In the genomic region with DNA sequence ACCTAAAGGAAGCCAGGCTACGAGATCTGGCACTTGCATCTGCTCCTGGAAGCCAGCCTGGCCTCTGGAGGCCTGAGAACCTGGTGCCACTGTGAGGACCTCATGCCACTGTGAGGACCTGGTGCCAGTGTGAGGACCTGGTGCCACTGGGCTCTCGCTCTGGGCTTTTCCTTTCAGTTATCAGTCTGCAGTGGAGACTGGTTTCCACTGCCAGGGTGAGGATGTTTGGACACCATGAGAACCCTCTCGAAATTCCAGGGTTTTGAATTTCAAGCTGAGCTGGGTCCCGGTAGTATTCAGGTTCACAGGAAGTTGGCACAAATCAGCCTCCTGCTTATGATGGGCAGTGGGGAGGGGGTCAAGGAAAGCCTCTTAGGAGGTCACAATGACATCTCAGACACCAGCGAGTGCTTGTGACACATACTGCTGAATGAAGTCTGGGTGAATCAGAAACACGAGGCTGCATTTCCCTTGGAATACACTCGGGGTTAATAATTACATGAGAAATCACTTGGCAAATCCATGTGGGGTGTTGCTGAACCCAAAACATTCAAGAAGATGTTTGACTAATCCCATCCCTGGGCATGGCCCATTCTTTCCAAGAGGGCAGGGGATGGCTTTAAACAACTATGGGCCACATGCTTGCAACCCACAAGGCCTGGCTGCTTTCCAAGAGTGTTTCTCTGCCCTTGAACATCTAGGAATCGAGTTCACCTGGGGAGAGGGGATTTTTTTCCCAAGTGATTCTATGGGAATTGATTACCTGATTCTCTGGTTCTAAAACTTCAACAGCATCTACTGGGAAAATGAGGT, we compare ENCODE assay signal across 14 cellular contexts.
DNase-seq lines count a peak whose midpoint lies in the region; ATAC-seq, FAIRE-seq and TF ChIP-seq lines count a peak whose summit lies in the region.
"Had no signal": no experiment of that assay in that cellular context is flagged by ENCODE, and none has a peak within 500 bp of the region (broad histone marks: within the 10 kb centered on the region; RNA-seq: fewer than 3 reads in every experiment).

No MANE protein-coding gene starts in this region.

- no peaks in the 10 kb centered on the region for H3K9me3 ChIP-seq in K562 (replicated peaks; ENCODE audit: control insufficient read depth, insufficient read depth, low read depth, low read length)
- H3K9me3 ChIP-seq in mesenchymal stem cell (ENCODE audit: control insufficient read depth, low read length) = no peaks in the 10 kb centered on the region
- H3K9me3 ChIP-seq in vagina = no peaks in the 10 kb centered on the region

- ATAC-seq in K562 = no peak
- ATAC-seq in HG03442 (IDR thresholded peaks at IDR 0.05; ENCODE audit: unreplicated experiment) = no peak

- H4K91ac ChIP-seq in mesenchymal stem cell (ENCODE audit: low read length) = no peak overlapping the region

- no peak overlapping the region for H4K8ac ChIP-seq in mesenchymal stem cell (ENCODE audit: low read length)

- no peak overlapping the region for H3K18ac ChIP-seq in mesenchymal stem cell (ENCODE audit: low read depth in 1 of 2, low read length in 2 of 2)

- H2BK12ac ChIP-seq in mesenchymal stem cell (ENCODE audit: low read length in 2 of 2) = no peak overlapping the region

- POLR2A ChIA-PET in K562 (lab: Yijun Ruan, JAX) = no interaction called here

- TF ChIP-seq POLR2A in K562 (conservative IDR thresholded peaks at IDR 0.05) (no peak), vagina (IDR thresholded peaks at IDR 0.05) (no peak)

- TF ChIP-seq RAD21 in K562 (CRISPR knock-in tag; conservative IDR thresholded peaks at IDR 0.05 in 1 of 2, IDR thresholded peaks at IDR 0.05 in 1 of 2) = no peak

- H3K4me3 ChIP-seq in K562 = no peak overlapping the region
- no peak overlapping the region for H3K4me3 ChIP-seq in mesenchymal stem cell (ENCODE audit: insufficient read depth in 1 of 2, low read depth in 1 of 2, low read length in 2 of 2)
- no peak overlapping the region for H3K4me3 ChIP-seq in vagina
- H3K4me3 ChIP-seq: GM23338 had no signal

- intact Hi-C loops in K562 (cut with micrococcal nuclease) = no loop called here
- intact Hi-C loops in vagina (cut with DNase I) = no loop called here

- no peak for FAIRE-seq in K562 (lab: Jason Lieb, UNC)

- H2AFZ ChIP-seq in K562 (ENCODE audit: low read depth, low read length) (no peak overlapping the region), mesenchymal stem cell (ENCODE audit: low read depth, low read length) (no peak overlapping the region)

- no peaks in the 10 kb centered on the region for H3K9me1 ChIP-seq in K562 (ENCODE audit: control insufficient read depth, insufficient read depth, low read length)

- H4K20me1 ChIP-seq in K562 (replicated peaks; ENCODE audit: control insufficient read depth, insufficient read depth, low read length) = 0 out of 2 replicates have a peak, but pooled peaks cover 3% of the 10 kb centered on the region

- H2BK15ac ChIP-seq in mesenchymal stem cell (ENCODE audit: low read depth, poor library complexity, severe bottlenecking) = no peak overlapping the region

- no peak overlapping the region for H2BK5ac ChIP-seq in mesenchymal stem cell (ENCODE audit: low read depth, low read length, poor library complexity, severe bottlenecking)

- no peaks in the 10 kb centered on the region for H3K36me3 ChIP-seq in K562 (ENCODE audit: control insufficient read depth, insufficient read depth, low read length)
- H3K36me3 ChIP-seq in mesenchymal stem cell (ENCODE audit: control insufficient read depth in 1 of 2, insufficient read depth in 2 of 2, low read depth in 1 of 2, low read length in 2 of 2) = no peaks in the 10 kb centered on the region
- no peaks in the 10 kb centered on the region for H3K36me3 ChIP-seq in vagina

- in situ Hi-C loops in K562 (cut with MboI) = no loop called here

- no peak overlapping the region for H3K4me2 ChIP-seq in K562 (ENCODE audit: insufficient read depth, low read length)
- no peak overlapping the region for H3K4me2 ChIP-seq in mesenchymal stem cell (ENCODE audit: low read length, poor library complexity, severe bottlenecking)
- H3K4me2 ChIP-seq: GM23338 had no signal

- H3K79me1 ChIP-seq in mesenchymal stem cell (replicated peaks; ENCODE audit: low read length, poor library complexity, severe bottlenecking) = no peaks in the 10 kb centered on the region

- CTCF ChIA-PET in K562 (lab: Yijun Ruan, JAX; ENCODE audit: low intra/inter-chr PET ratio) = no interaction called here

- TF ChIP-seq CTCF in K562 (IDR thresholded peaks at IDR 0.05 in 2 of 3, conservative IDR thresholded peaks at IDR 0.05 in 1 of 3; ENCODE audit: insufficient read depth in 2 of 3, low read depth in 1 of 3, low read length in 3 of 3) (no peak), vagina (IDR thresholded peaks at IDR 0.05) (no peak)

- no peak for TF ChIP-seq EP300 in K562 (IDR thresholded peaks at IDR 0.05; ENCODE audit: low read length)

- no peaks in the 10 kb centered on the region for H3K79me2 ChIP-seq in K562 (ENCODE audit: control insufficient read depth, insufficient read depth, low read length)

- H3K14ac ChIP-seq in mesenchymal stem cell (ENCODE audit: low read length in 2 of 2) = peak overlapping the region in 1 of 2 experiments; percentile 13

- H3K4me1 ChIP-seq in K562 (replicated peaks in 1 of 2; ENCODE audit: control insufficient read depth in 2 of 2, insufficient read depth in 2 of 2, low read length in 2 of 2) (peaks cover 0 to 18% of the 10 kb centered on the region in 2 experiments; a peak in 2 of 5 replicates), mesenchymal stem cell (ENCODE audit: control insufficient read depth, insufficient read depth, low read depth, low read length) (peaks cover 20% of the 10 kb centered on the region), vagina (peaks cover 26% of the 10 kb centered on the region)

- no peak overlapping the region for H3K23ac ChIP-seq in mesenchymal stem cell (ENCODE audit: low read length in 2 of 2)

- H3K27me3 ChIP-seq in K562 (ENCODE audit: control insufficient read depth in 2 of 2, insufficient read depth in 2 of 2, low read length in 2 of 2) (peaks cover 46 to 88% of the 10 kb centered on the region in 2 experiments), mesenchymal stem cell (ENCODE audit: control insufficient read depth in 1 of 2, insufficient read depth in 1 of 2, low read length in 2 of 2) (peaks cover 12 to 23% of the 10 kb centered on the region in 2 experiments), vagina (no peaks in the 10 kb centered on the region)

- no peak overlapping the region for H3K27ac ChIP-seq in K562 (ENCODE audit: extremely low read depth, low read depth, low read length)
- H3K27ac ChIP-seq in mesenchymal stem cell (ENCODE audit: low read length, poor library complexity, severe bottlenecking) = no peak overlapping the region
- no peak overlapping the region for H3K27ac ChIP-seq in vagina

- H3K4ac ChIP-seq in mesenchymal stem cell (ENCODE audit: low read depth in 1 of 2, low read length in 2 of 2) = no peak overlapping the region

- no TSS peak for BruUV-seq in K562 (replicated peaks; lab: Mats Ljungman, UMichigan)

- peak overlapping the region; percentile 1 for H2AK5ac ChIP-seq in mesenchymal stem cell (ENCODE audit: low read length, severe bottlenecking)

- H3K9ac ChIP-seq in K562 (ENCODE audit: insufficient read depth in 1 of 2, low read depth in 2 of 2, low read length in 2 of 2) (no peak overlapping the region), mesenchymal stem cell (ENCODE audit: low read length) (peak overlapping the region; percentile 35)

- peak; percentile 57 for DNase-seq in AG08396 (ENCODE audit: low spot score)
- DNase-seq in EH (ENCODE audit: low read depth) = peak; percentile 62
- peak in 1 of 4 experiments; percentile 2 for DNase-seq in K562 (ENCODE audit: extremely low read depth in 1 of 4, low spot score in 3 of 4)
- no peak for DNase-seq in mesenchymal stem cell
- no peak for DNase-seq in stimulated activated CD4-positive, alpha-beta T cell treated with anti-CD3 and anti-CD28 coated beads, Interleukin-2, amount 100 ng/mL, for 24 hours
- no peak for DNase-seq in vagina (ENCODE audit: extremely low spot score in 2 of 2)
- DNase-seq in NCI-H226 = no peak
- DNase-seq: activated CD8-positive, alpha-beta memory T cell treated with anti-CD3 and anti-CD28 coated beads for 24 hours; effector CD8-positive, alpha-beta T cell; NCI-H187 treated with DMSO at 0.1 percent for 48 hours; OCI-M1; T-helper 2 cell had no signal

- WGBS in K562 (ENCODE audit: insufficient coverage, low coverage, missing lambda C conversion rate) = under 1% methylated on average over 8 of the region's 8 CpGs
- 87% methylated on average over 8 of the region's 8 CpGs for WGBS in mesenchymal stem cell

- H2BK120ac ChIP-seq in mesenchymal stem cell (ENCODE audit: low read depth, low read length) = no peak overlapping the region

TF ChIP-seq in K562, 482 proteins besides CTCF, POLR2A, EP300 and RAD21:
- TF ChIP-seq RBM39 (optimal IDR thresholded peaks at IDR 0.05; ENCODE audit: low read depth, low read length) (no peak), NFIC (IDR thresholded peaks at IDR 0.05) (peak; percentile 26; the same call in 1 of the 2 replicates), NFRKB (IDR thresholded peaks at IDR 0.05; ENCODE audit: low read depth) (no peak)

Comparison
In these comparisons a context has a peak if more than half of its experiments do, and no peak if none do; other contexts are left out.
1. DNase-seq: peak in AG08396 (single experiment) and EH (single experiment); none in mesenchymal stem cell (single experiment), stimulated activated CD4-positive, alpha-beta T cell treated with anti-CD3 and anti-CD28 coated beads, Interleukin-2, amount 100 ng/mL, for 24 hours (0 of 2), vagina (0 of 2) and NCI-H226 (single experiment).